8 cellular contexts compared by ENCODE assay signal in the genomic region with DNA sequence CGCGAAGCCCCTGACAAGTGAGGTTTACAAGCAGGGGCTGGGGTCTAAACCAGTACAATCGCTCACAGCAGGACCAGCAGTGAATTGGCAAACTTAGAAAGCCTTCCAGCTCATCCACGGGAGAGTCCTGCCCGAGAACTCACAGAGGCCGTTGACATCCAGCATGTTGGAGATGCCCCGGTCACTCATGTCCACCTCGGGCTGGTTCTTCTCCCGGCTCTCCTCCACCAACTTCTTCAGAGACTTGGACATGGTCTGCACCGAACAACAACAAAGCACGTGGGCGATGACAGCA. TPM values are rescaled to one million over a fixed set of nuclear protein-coding genes. Genes with fewer than 3 reads are reported as not detected.
DNase-seq lines count a peak whose midpoint lies in the region; ATAC-seq, FAIRE-seq and TF ChIP-seq lines count a peak whose summit lies in the region.

No MANE protein-coding gene starts in this region.

- H4K20me1 ChIP-seq in keratinocyte (ENCODE audit: control insufficient read depth, extremely low read depth, insufficient read depth, low read length): no peaks in the 10 kb centered on the region

- H3K9ac ChIP-seq in adipocyte (ENCODE audit: low read length): peak overlapping the region; percentile 94
- peak overlapping the region; percentile 85 for H3K9ac ChIP-seq in keratinocyte (ENCODE audit: control insufficient read depth, extremely low read depth, insufficient read depth, low read length)
- H3K9ac ChIP-seq in subcutaneous abdominal adipose tissue (ENCODE audit: low read length in 5 of 5): peak overlapping the region; percentile 17 to 85 (median 80)

- H3K9me3 ChIP-seq in adipocyte (ENCODE audit: control insufficient read depth, low read length): peaks cover under 1% of the 10 kb centered on the region
- H3K9me3 ChIP-seq in keratinocyte (ENCODE audit: control insufficient read depth, low read depth, low read length): no peaks in the 10 kb centered on the region
- H3K9me3 ChIP-seq in subcutaneous abdominal adipose tissue (ENCODE audit: control insufficient read depth in 5 of 5, low read length in 5 of 5): peaks cover 0 to 3% (median 0%) of the 10 kb centered on the region in 5 donors

- H3K27me3 ChIP-seq in adipocyte (replicated peaks; ENCODE audit: control insufficient read depth, insufficient read depth, low read length) (no peaks in the 10 kb centered on the region), keratinocyte (ENCODE audit: control insufficient read depth, extremely low read depth, insufficient read depth, low read length) (no peaks in the 10 kb centered on the region), subcutaneous abdominal adipose tissue (ENCODE audit: control insufficient read depth in 5 of 5, insufficient read depth in 4 of 5, low read length in 5 of 5) (no peaks in the 10 kb centered on the region)

- DNase-seq in NCI-H146 treated with DMSO at 0.1 percent for 48 hours (lab: John Stamatoyannopoulos, UW; ENCODE audit: unreplicated experiment) (peak; percentile 51), NCI-H146 (lab: John Stamatoyannopoulos, UW) (no peak), adipocyte (ENCODE audit: low read depth) (no peak), keratinocyte (ENCODE audit: low read depth, low spot score) (no peak), NCI-H1694 treated with DMSO at 0.1 percent for 48 hours (lab: John Stamatoyannopoulos, UW) (no peak)

- no peak for TF ChIP-seq CTCF in keratinocyte (optimal IDR thresholded peaks at IDR 0.05 in 1 of 3, IDR thresholded peaks at IDR 0.05 in 1 of 3, conservative IDR thresholded peaks at IDR 0.05 in 1 of 3; ENCODE audit: extremely low read depth in 1 of 3, insufficient read depth in 2 of 3, low read length in 3 of 3)

- no peaks in the 10 kb centered on the region for H3K9me1 ChIP-seq in keratinocyte (ENCODE audit: control insufficient read depth, extremely low read depth, insufficient read depth, low read length)

- no peak for FAIRE-seq in keratinocyte (lab: Jason Lieb, UNC)

- H3K27ac ChIP-seq in keratinocyte (ENCODE audit: control insufficient read depth, insufficient read depth, low read length): peak overlapping the region; percentile 74
- peak overlapping the region; percentile 80 for H3K27ac ChIP-seq in subcutaneous abdominal adipose tissue (ENCODE audit: low read depth, low read length)

- peak overlapping the region; percentile 93 for H2AFZ ChIP-seq in keratinocyte (ENCODE audit: control insufficient read depth, low read length)

- ATAC-seq in GM18511 (IDR thresholded peaks at IDR 0.05; ENCODE audit: unreplicated experiment): no peak
- ATAC-seq in GM21717 (IDR thresholded peaks at IDR 0.05; ENCODE audit: unreplicated experiment): no peak

- H3K4me3 ChIP-seq in adipocyte (ENCODE audit: low read length) (peak overlapping the region; percentile 86), keratinocyte (ENCODE audit: control insufficient read depth in 2 of 3, extremely low read depth in 1 of 3, insufficient read depth in 2 of 3, low read depth in 1 of 3, low read length in 3 of 3) (peak overlapping the region; percentile 86 to 95 (median 88)), subcutaneous abdominal adipose tissue (ENCODE audit: low read depth in 1 of 5, low read length in 5 of 5) (peak overlapping the region; percentile 89 to 96 (median 94))

- H3K79me2 ChIP-seq in keratinocyte (ENCODE audit: control insufficient read depth, insufficient read depth, low read length): peaks cover 36% of the 10 kb centered on the region

- H3K36me3 ChIP-seq in adipocyte (ENCODE audit: control insufficient read depth, insufficient read depth, low read length, severe bottlenecking) (no peaks in the 10 kb centered on the region), keratinocyte (ENCODE audit: control insufficient read depth in 2 of 2, extremely low read depth in 1 of 2, insufficient read depth in 2 of 2, low read length in 2 of 2) (peaks cover 0 to 4% of the 10 kb centered on the region in 2 experiments), subcutaneous abdominal adipose tissue (ENCODE audit: control insufficient read depth in 5 of 5, insufficient read depth in 5 of 5, low read length in 5 of 5) (peaks cover 0 to 4% (median 0%) of the 10 kb centered on the region in 5 donors)

- dilution Hi-C loops in keratinocyte (cut with MboI; ENCODE audit: extremely low pct_ligation_motif_present, low sequenced_read_pairs): loop anchor here (25.0 kb wide), 1 partner anchor 929 kb away; no protein-coding TSS in a partner anchor

- H3K4me2 ChIP-seq in keratinocyte (ENCODE audit: control insufficient read depth, extremely low read depth, insufficient read depth, low read depth, low read length): peak overlapping the region; percentile 94

- H3K4me1 ChIP-seq in adipocyte (ENCODE audit: control insufficient read depth, insufficient read depth, low read length) (peaks cover 44% of the 10 kb centered on the region), keratinocyte (ENCODE audit: control insufficient read depth, extremely low read depth, insufficient read depth, low read length) (peaks cover 15% of the 10 kb centered on the region), subcutaneous abdominal adipose tissue (ENCODE audit: control insufficient read depth in 5 of 5, insufficient read depth in 5 of 5, low read length in 5 of 5) (peaks cover 7 to 39% (median 30%) of the 10 kb centered on the region in 5 donors)

RNA-seq across cellular contexts. Expression of a gene that starts 0.4 kb away (rescaled TPM):
- 125 to 144 TPM (median 133 TPM) in 3 replicates for polyA plus RNA-seq in keratinocyte
- polyA plus RNA-seq in keratinocyte (2011; ENCODE audit: low read depth): 13.9 TPM
- 138 and 182 TPM in 2 replicates for polyA plus RNA-seq in keratinocyte (2011; cell fraction: cytosol; rRNA removed)
- polyA plus RNA-seq in keratinocyte (2011; cell fraction: nucleus; rRNA removed): 107 and 112 TPM in 2 replicates
- polyA plus RNA-seq in keratinocyte (2012; ENCODE audit: low replicate concordance): 42.7 and 77.7 TPM in 2 replicates
- polyA minus RNA-seq in keratinocyte: 43.8 to 110 TPM (median 89.2 TPM) in 3 replicates
- polyA minus RNA-seq in keratinocyte (2011; cell fraction: cytosol; rRNA and poly(A)+ RNA removed): 61.2 TPM
- polyA minus RNA-seq in keratinocyte (2011; cell fraction: nucleus; rRNA and poly(A)+ RNA removed): 28.2 and 55.0 TPM in 2 replicates
